Comparison of ENCODE assay signal across 9 cellular contexts in genomic region chr1:68384321-68384813, GRCh38.
DNase-seq lines count a peak whose midpoint lies in the region; ATAC-seq, FAIRE-seq and TF ChIP-seq lines count a peak whose summit lies in the region.
"Had no signal": no experiment of that assay in that cellular context is flagged by ENCODE, and none has a peak within 500 bp of the region (broad histone marks: within the 10 kb centered on the region; RNA-seq: fewer than 3 reads in every experiment).

No MANE protein-coding gene starts in this region.

- H3K27ac ChIP-seq in A549 (peak overlapping the region; percentile 60 to 69), tibial nerve (peak overlapping the region in 2 of 4 donors; percentile 33 to 75)

- ATAC-seq in A549 (peak; percentile 99 to 100), left colon (peak; percentile 52), HG03354 (IDR thresholded peaks at IDR 0.05; ENCODE audit: poor library complexity, severe bottlenecking, unreplicated experiment) (no peak)

- peak overlapping the region; percentile 55 for H3K4me2 ChIP-seq in A549

- H3K4me3 ChIP-seq in A549 (no peak overlapping the region), astrocyte of the cerebellum (ENCODE audit: low read depth, low read length) (no peak overlapping the region), BE2C (ENCODE audit: low read depth, low read length) (no peak overlapping the region), tibial nerve (no peak overlapping the region)

- no peaks in the 10 kb centered on the region for H3K9me3 ChIP-seq in A549
- H3K9me3 ChIP-seq in BE2C = no peaks in the 10 kb centered on the region
- H3K9me3 ChIP-seq in tibial nerve = no peaks in the 10 kb centered on the region

- TF ChIP-seq CTCF in A549 (IDR thresholded peaks at IDR 0.05) = peak; percentile 41
- peak; percentile 42 for TF ChIP-seq CTCF in astrocyte of the cerebellum (IDR thresholded peaks at IDR 0.05; ENCODE audit: low read depth, low read length, missing control alignments)
- TF ChIP-seq CTCF in BE2C (IDR thresholded peaks at IDR 0.05; ENCODE audit: low read depth, low read length) = no peak
- peak in 2 of 5 experiments; percentile 21 to 23 for TF ChIP-seq CTCF in tibial nerve (IDR thresholded peaks at IDR 0.05)

- POLR2A ChIA-PET in A549 (lab: Yijun Ruan, JAX) = no interaction called here

- in situ Hi-C loops in astrocyte of the cerebellum (cut with HindIII; ENCODE audit: low sequenced_read_pairs) = no loop called here

- TF ChIP-seq POLR2A in A549 (IDR thresholded peaks at IDR 0.05; ENCODE audit: low read length) = no peak
- no peak for TF ChIP-seq POLR2A in tibial nerve (IDR thresholded peaks at IDR 0.05)

- CTCF ChIA-PET in A549 (lab: Yijun Ruan, JAX) = interaction anchor here (0.6 to 1.2 kb wide), 7 partner anchors 16 to 852 kb away, joined by 3 to 8 read pairs (median 4); no protein-coding TSS in a partner anchor

- peak; percentile 54 for FAIRE-seq in A549 (lab: Jason Lieb, UNC)

- DNase-seq in A549 (ENCODE audit: low read depth in 1 of 2, low spot score in 1 of 2) (peak; percentile 63 to 89), HK-2 (ENCODE audit: unreplicated experiment) (peak; percentile 53), astrocyte of the cerebellum (ENCODE audit: low read depth) (peak; percentile 99), left colon (no peak), BE2C (no peak), tibial nerve (ENCODE audit: low spot score in 2 of 2) (no peak)
- DNase-seq in activated CD4-positive, alpha-beta T cell treated with anti-CD3 and anti-CD28 coated beads for 1 hour = no peak
- DNase-seq: NCI-H1417 treated with DMSO at 0.1 percent for 48 hours had no signal

- WGBS in A549 (ENCODE audit: missing lambda C conversion rate) = 3% methylated on average over 2 of the region's 2 CpGs
- WGBS in tibial nerve, 2 donors = 7 to 17% methylated on average over 2 of the region's 2 CpGs

- TF ChIP-seq EP300 in A549 (IDR thresholded peaks at IDR 0.05) (no peak; a peak in 1 of 5 replicates), tibial nerve (IDR thresholded peaks at IDR 0.05) (peak in 1 of 2 donors; percentile 48)

- H3K27me3 ChIP-seq in BE2C = no peaks in the 10 kb centered on the region
- no peaks in the 10 kb centered on the region for H3K27me3 ChIP-seq in tibial nerve

- intact Hi-C loops in left colon (cut with DNase I, micrococcal nuclease) = no loop called here

- H3K4me1 ChIP-seq in A549 (peaks cover 28% of the 10 kb centered on the region), BE2C (no peaks in the 10 kb centered on the region), tibial nerve (peaks cover 0 to 18% (median 5%) of the 10 kb centered on the region in 4 donors)

- peak; percentile 33 to 49; a peak in 3 of 5 replicates for TF ChIP-seq RAD21 in A549 (conservative IDR thresholded peaks at IDR 0.05 in 1 of 2, IDR thresholded peaks at IDR 0.05 in 1 of 2)

- no peaks in the 10 kb centered on the region for H3K36me3 ChIP-seq in BE2C
- no peaks in the 10 kb centered on the region for H3K36me3 ChIP-seq in tibial nerve

TF ChIP-seq in A549, 52 proteins besides CTCF, POLR2A, EP300 and RAD21:
- TF ChIP-seq, protein P1, sequence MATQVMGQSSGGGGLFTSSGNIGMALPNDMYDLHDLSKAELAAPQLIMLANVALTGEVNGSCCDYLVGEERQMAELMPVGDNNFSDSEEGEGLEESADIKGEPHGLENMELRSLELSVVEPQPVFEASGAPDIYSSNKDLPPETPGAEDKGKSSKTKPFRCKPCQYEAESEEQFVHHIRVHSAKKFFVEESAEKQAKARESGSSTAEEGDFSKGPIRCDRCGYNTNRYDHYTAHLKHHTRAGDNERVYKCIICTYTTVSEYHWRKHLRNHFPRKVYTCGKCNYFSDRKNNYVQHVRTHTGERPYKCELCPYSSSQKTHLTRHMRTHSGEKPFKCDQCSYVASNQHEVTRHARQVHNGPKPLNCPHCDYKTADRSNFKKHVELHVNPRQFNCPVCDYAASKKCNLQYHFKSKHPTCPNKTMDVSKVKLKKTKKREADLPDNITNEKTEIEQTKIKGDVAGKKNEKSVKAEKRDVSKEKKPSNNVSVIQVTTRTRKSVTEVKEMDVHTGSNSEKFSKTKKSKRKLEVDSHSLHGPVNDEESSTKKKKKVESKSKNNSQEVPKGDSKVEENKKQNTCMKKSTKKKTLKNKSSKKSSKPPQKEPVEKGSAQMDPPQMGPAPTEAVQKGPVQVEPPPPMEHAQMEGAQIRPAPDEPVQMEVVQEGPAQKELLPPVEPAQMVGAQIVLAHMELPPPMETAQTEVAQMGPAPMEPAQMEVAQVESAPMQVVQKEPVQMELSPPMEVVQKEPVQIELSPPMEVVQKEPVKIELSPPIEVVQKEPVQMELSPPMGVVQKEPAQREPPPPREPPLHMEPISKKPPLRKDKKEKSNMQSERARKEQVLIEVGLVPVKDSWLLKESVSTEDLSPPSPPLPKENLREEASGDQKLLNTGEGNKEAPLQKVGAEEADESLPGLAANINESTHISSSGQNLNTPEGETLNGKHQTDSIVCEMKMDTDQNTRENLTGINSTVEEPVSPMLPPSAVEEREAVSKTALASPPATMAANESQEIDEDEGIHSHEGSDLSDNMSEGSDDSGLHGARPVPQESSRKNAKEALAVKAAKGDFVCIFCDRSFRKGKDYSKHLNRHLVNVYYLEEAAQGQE (IDR thresholded peaks at IDR 0.05) = no peak
- TF ChIP-seq HOXB13 (CRISPR knock-in tag; IDR thresholded peaks at IDR 0.05; ENCODE audit: low read depth) = no peak
- TF ChIP-seq FOSB (CRISPR knock-in tag; IDR thresholded peaks at IDR 0.05) = no peak
- TF ChIP-seq ESRRA (IDR thresholded peaks at IDR 0.05; ENCODE audit: borderline replicate concordance, low read length) = peak; percentile 19; the same call in 1 of the 2 replicates
- no peak for TF ChIP-seq MAZ (IDR thresholded peaks at IDR 0.05; ENCODE audit: borderline replicate concordance, low read depth, low read length)
- no peak for TF ChIP-seq MAFK (IDR thresholded peaks at IDR 0.05; ENCODE audit: partially characterized antibody)
- TF ChIP-seq GATA3 (IDR thresholded peaks at IDR 0.05; ENCODE audit: borderline replicate concordance) = peak; percentile 30; the same call in 1 of the 2 replicates
- TF ChIP-seq MYC (IDR thresholded peaks at IDR 0.05; ENCODE audit: borderline replicate concordance, low read length) = no peak
- peak; percentile 91 for TF ChIP-seq JUNB (IDR thresholded peaks at IDR 0.05)
- TF ChIP-seq FOXS1 (CRISPR knock-in tag; IDR thresholded peaks at IDR 0.05) = no peak
- no peak for TF ChIP-seq TFCP2L1 (CRISPR knock-in tag; IDR thresholded peaks at IDR 0.05)
- TF ChIP-seq TP53 (CRISPR knock-in tag; IDR thresholded peaks at IDR 0.05) = no peak
- TF ChIP-seq FOSL2 (IDR thresholded peaks at IDR 0.05) = peak; percentile 95
- peak; percentile 96 for TF ChIP-seq FOSL2 (CRISPR knock-in tag; IDR thresholded peaks at IDR 0.05)
- TF ChIP-seq SMC3 (IDR thresholded peaks at IDR 0.05) = peak; percentile 58
- TF ChIP-seq RFX5 (IDR thresholded peaks at IDR 0.05) = no peak
- no peak for TF ChIP-seq CHD4 (IDR thresholded peaks at IDR 0.05; ENCODE audit: borderline replicate concordance)
- peak in 1 of 2 experiments; percentile 67; a peak in 2 of 5 replicates for TF ChIP-seq JUN (IDR thresholded peaks at IDR 0.05)
- no peak for TF ChIP-seq CEBPB (IDR thresholded peaks at IDR 0.05)
- no peak for TF ChIP-seq HDAC2 (IDR thresholded peaks at IDR 0.05)
- TF ChIP-seq CBX8 (IDR thresholded peaks at IDR 0.05) = no peak
- TF ChIP-seq, protein P2, sequence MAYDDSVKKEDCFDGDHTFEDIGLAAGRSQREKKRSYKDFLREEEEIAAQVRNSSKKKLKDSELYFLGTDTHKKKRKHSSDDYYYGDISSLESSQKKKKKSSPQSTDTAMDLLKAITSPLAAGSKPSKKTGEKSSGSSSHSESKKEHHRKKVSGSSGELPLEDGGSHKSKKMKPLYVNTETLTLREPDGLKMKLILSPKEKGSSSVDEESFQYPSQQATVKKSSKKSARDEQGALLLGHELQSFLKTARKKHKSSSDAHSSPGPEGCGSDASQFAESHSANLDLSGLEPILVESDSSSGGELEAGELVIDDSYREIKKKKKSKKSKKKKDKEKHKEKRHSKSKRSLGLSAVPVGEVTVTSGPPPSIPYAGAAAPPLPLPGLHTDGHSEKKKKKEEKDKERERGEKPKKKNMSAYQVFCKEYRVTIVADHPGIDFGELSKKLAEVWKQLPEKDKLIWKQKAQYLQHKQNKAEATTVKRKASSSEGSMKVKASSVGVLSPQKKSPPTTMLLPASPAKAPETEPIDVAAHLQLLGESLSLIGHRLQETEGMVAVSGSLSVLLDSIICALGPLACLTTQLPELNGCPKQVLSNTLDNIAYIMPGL (CRISPR knock-in tag; IDR thresholded peaks at IDR 0.05; ENCODE audit: borderline replicate concordance) = no peak
- TF ChIP-seq NPAS2 (CRISPR knock-in tag; IDR thresholded peaks at IDR 0.05; ENCODE audit: borderline replicate concordance) = no peak
- TF ChIP-seq, protein P3, sequence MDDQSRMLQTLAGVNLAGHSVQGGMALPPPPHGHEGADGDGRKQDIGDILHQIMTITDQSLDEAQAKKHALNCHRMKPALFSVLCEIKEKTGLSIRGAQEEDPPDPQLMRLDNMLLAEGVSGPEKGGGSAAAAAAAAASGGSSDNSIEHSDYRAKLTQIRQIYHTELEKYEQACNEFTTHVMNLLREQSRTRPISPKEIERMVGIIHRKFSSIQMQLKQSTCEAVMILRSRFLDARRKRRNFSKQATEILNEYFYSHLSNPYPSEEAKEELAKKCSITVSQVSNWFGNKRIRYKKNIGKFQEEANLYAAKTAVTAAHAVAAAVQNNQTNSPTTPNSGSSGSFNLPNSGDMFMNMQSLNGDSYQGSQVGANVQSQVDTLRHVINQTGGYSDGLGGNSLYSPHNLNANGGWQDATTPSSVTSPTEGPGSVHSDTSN (IDR thresholded peaks at IDR 0.05) = no peak
- TF ChIP-seq HEYL (CRISPR knock-in tag; IDR thresholded peaks at IDR 0.05) = no peak
- TF ChIP-seq KDM5A (IDR thresholded peaks at IDR 0.05) = no peak
- TF ChIP-seq ZFP36 (IDR thresholded peaks at IDR 0.05; ENCODE audit: borderline replicate concordance, partially characterized antibody) = no peak
- no peak for TF ChIP-seq CBX2 (IDR thresholded peaks at IDR 0.05; ENCODE audit: borderline replicate concordance, low read depth)
- TF ChIP-seq ATOH8 (CRISPR knock-in tag; IDR thresholded peaks at IDR 0.05; ENCODE audit: low read depth) = no peak
- TF ChIP-seq ZNF302 (CRISPR knock-in tag; IDR thresholded peaks at IDR 0.05) = no peak
- no peak for TF ChIP-seq ZSCAN20 (CRISPR knock-in tag; IDR thresholded peaks at IDR 0.05)

Comparison
In these comparisons a context has a peak if more than half of its experiments do, and no peak if none do; other contexts are left out.
1. DNase-seq: peak in A549 (2 of 2), HK-2 (single experiment) and astrocyte of the cerebellum (single experiment); none in left colon (0 of 2), BE2C (single experiment), tibial nerve (0 of 2) and activated CD4-positive, alpha-beta T cell treated with anti-CD3 and anti-CD28 coated beads for 1 hour (single experiment).